In genomic region chr14:30389134-30389900, GRCh38 we compare ENCODE assay signal across 11 cellular contexts.
DNase-seq lines count a peak whose midpoint lies in the region; ATAC-seq and TF ChIP-seq lines count a peak whose summit lies in the region.
"Had no signal": no experiment of that assay in that cellular context is flagged by ENCODE, and none has a peak within 500 bp of the region (broad histone marks: within the 10 kb centered on the region; RNA-seq: fewer than 3 reads in every experiment).

No MANE protein-coding gene starts in this region.

- no peaks in the 10 kb centered on the region for H3K4me1 Mint-ChIP-seq in stimulated activated naive B cell treated with anti-CD40 and anti-IgM and Interleukin-4, amounts not matched to agents 10 μg/mL and 1 μg/mL and 100 μg/mL, for 72 hours

- peak; percentile 18 for DNase-seq in NCI-H2171 treated with DMSO at 0.1 percent for 48 hours (lab: John Stamatoyannopoulos, UW)
- no peak for DNase-seq in NCI-H2171 (lab: John Stamatoyannopoulos, UW)
- DNase-seq in astrocyte of the hippocampus (ENCODE audit: low read depth, low spot score): peak; percentile 88
- DNase-seq in hippocampal formation (lab: John Stamatoyannopoulos, UW): peak; percentile 21 to 50
- peak; percentile 77 for DNase-seq in superior temporal gyrus (ENCODE audit: extremely low spot score)
- DNase-seq in stimulated activated naive B cell treated with anti-CD40 and anti-IgM and Interleukin-4, amounts not matched to agents 10 μg/mL and 1 μg/mL and 100 μg/mL, for 72 hours: no peak
- DNase-seq in GM10248 (ENCODE audit: extremely low spot score): no peak
- DNase-seq: activated CD4-positive, alpha-beta T cell treated with anti-CD3 and anti-CD28 coated beads, Interleukin-2, amount 50 U/mL, for 48 hours; DMS79 treated with DMSO at 0.1 percent for 48 hours; NCI-H345 had no signal

- ATAC-seq in stimulated activated naive B cell treated with anti-CD40 and anti-IgM and Interleukin-4, amounts not matched to agents 10 μg/mL and 1 μg/mL and 100 μg/mL, for 72 hours (replicated peaks): no peak
- no peak for ATAC-seq in HG03565 (IDR thresholded peaks at IDR 0.05; ENCODE audit: unreplicated experiment)

- H3K36me3 Mint-ChIP-seq in stimulated activated naive B cell treated with anti-CD40 and anti-IgM and Interleukin-4, amounts not matched to agents 10 μg/mL and 1 μg/mL and 100 μg/mL, for 72 hours: no peaks in the 10 kb centered on the region

- peaks cover 0 to 5% of the 10 kb centered on the region in 2 donors for H3K9me3 Mint-ChIP-seq in stimulated activated naive B cell treated with anti-CD40 and anti-IgM and Interleukin-4, amounts not matched to agents 10 μg/mL and 1 μg/mL and 100 μg/mL, for 72 hours

- no peak for TF ChIP-seq CTCF in GM10248 (IDR thresholded peaks at IDR 0.05; ENCODE audit: control extremely low read depth, extremely low read depth, low read depth, missing control alignments)

- H3K4me3 Mint-ChIP-seq in stimulated activated naive B cell treated with anti-CD40 and anti-IgM and Interleukin-4, amounts not matched to agents 10 μg/mL and 1 μg/mL and 100 μg/mL, for 72 hours: no peak overlapping the region

- POLR2A ChIA-PET in GM10248 (lab: Yijun Ruan, JAX): no interaction called here

- CTCF ChIA-PET in GM10248 (lab: Yijun Ruan, JAX): interaction anchor here (2.8 kb wide), 1 partner anchor 14 kb away, joined by 10 read pairs; no protein-coding TSS in a partner anchor

- H3K27ac Mint-ChIP-seq in stimulated activated naive B cell treated with anti-CD40 and anti-IgM and Interleukin-4, amounts not matched to agents 10 μg/mL and 1 μg/mL and 100 μg/mL, for 72 hours: no peak overlapping the region

- H3K27me3 Mint-ChIP-seq in stimulated activated naive B cell treated with anti-CD40 and anti-IgM and Interleukin-4, amounts not matched to agents 10 μg/mL and 1 μg/mL and 100 μg/mL, for 72 hours: peaks cover 0 to 3% of the 10 kb centered on the region in 2 donors

Comparison
In these comparisons a context has a peak if more than half of its experiments do, and no peak if none do; other contexts are left out.
1. DNase-seq: peak in NCI-H2171 treated with DMSO at 0.1 percent for 48 hours (single experiment), astrocyte of the hippocampus (single experiment), hippocampal formation (2 of 2) and superior temporal gyrus (single experiment); none in NCI-H2171 (single experiment), stimulated activated naive B cell treated with anti-CD40 and anti-IgM and Interleukin-4, amounts not matched to agents 10 μg/mL and 1 μg/mL and 100 μg/mL, for 72 hours (single experiment) and GM10248 (single experiment).